In genomic region chr6:71420693-71421328, GRCh38 we compare ENCODE assay signal across 8 cellular contexts.
DNase-seq lines count a peak whose midpoint lies in the region; ATAC-seq and TF ChIP-seq lines count a peak whose summit lies in the region.

No MANE protein-coding gene starts in this region.

- TF ChIP-seq POLR2A in stomach (IDR thresholded peaks at IDR 0.05): peak in 2 of 4 donors; percentile 86 to 94

- no peak for TF ChIP-seq EP300 in stomach (IDR thresholded peaks at IDR 0.05)

- H3K4me1 ChIP-seq in lung (ENCODE audit: control insufficient read depth in 2 of 2, insufficient read depth in 2 of 2, low read length in 2 of 2): peaks cover 1 to 13% of the 10 kb centered on the region in 2 donors
- H3K4me1 ChIP-seq in stomach: peaks cover 6 to 36% (median 24%) of the 10 kb centered on the region in 4 donors

- H3K27me3 ChIP-seq in lung (ENCODE audit: control insufficient read depth, insufficient read depth) (no peaks in the 10 kb centered on the region), stomach (peaks cover 0 to 12% (median 0%) of the 10 kb centered on the region in 3 donors)

- DNase-seq in COR-L47 (lab: John Stamatoyannopoulos, UW): peak; percentile 89
- peak; percentile 93 for DNase-seq in HT1080 (ENCODE audit: low read depth)
- peak; percentile 90 to 96 for DNase-seq in SW 1271 (lab: John Stamatoyannopoulos, UW)
- DNase-seq in endothelial cell (ENCODE audit: low spot score): peak; percentile 90
- DNase-seq in lung (ENCODE audit: low spot score): peak; percentile 96
- peak; percentile 95 for DNase-seq in stomach
- DNase-seq in GF-D8 (lab: John Stamatoyannopoulos, UW): no peak

- H3K4me1 Mint-ChIP-seq in endothelial cell (ENCODE audit: unreplicated experiment): peaks cover 11% of the 10 kb centered on the region

- no peaks in the 10 kb centered on the region for H3K27me3 Mint-ChIP-seq in endothelial cell (ENCODE audit: unreplicated experiment)

- H3K27ac ChIP-seq in lung (ENCODE audit: low read depth in 1 of 2, low read length in 1 of 2) (peak overlapping the region; percentile 91 to 99), stomach (peak overlapping the region; percentile 96 to 99 (median 98))

- TF ChIP-seq CTCF in endothelial cell (IDR thresholded peaks at IDR 0.05; ENCODE audit: unreplicated experiment) (no peak), lung (IDR thresholded peaks at IDR 0.05; ENCODE audit: control extremely low read depth, extremely low read depth) (no peak), stomach (IDR thresholded peaks at IDR 0.05) (no peak)

- 5 to 9% methylated on average over 42 to 46 of the region's 46 CpGs for WGBS in lung, 2 donors
- 3 to 9% (median 4%) methylated on average over 24 to 46 of the region's 46 CpGs for WGBS in stomach, 5 donors

- H3K36me3 ChIP-seq in lung (ENCODE audit: control insufficient read depth in 2 of 2, insufficient read depth in 2 of 2, low read length in 2 of 2) (peaks cover 4 to 6% of the 10 kb centered on the region in 2 donors), stomach (peaks cover 6 to 15% (median 11%) of the 10 kb centered on the region in 4 donors)

- no peaks in the 10 kb centered on the region for H3K9me3 Mint-ChIP-seq in endothelial cell (ENCODE audit: unreplicated experiment)

- H3K4me3 Mint-ChIP-seq in endothelial cell (ENCODE audit: unreplicated experiment): peak overlapping the region; percentile 85

- peak overlapping the region; percentile 37 for H3K27ac Mint-ChIP-seq in endothelial cell (ENCODE audit: unreplicated experiment)

- no peaks in the 10 kb centered on the region for H3K36me3 Mint-ChIP-seq in endothelial cell (ENCODE audit: low read depth, unreplicated experiment)

- ATAC-seq in GM19452 (IDR thresholded peaks at IDR 0.05; ENCODE audit: unreplicated experiment) (peak; percentile 88), lung (ENCODE audit: insufficient read depth, low FRiP score) (peak; percentile 97)

- intact Hi-C loops in stomach (cut with DNase I; ENCODE audit: low total_unique reads): no loop called here

- peak overlapping the region; percentile 88 for H3K4me3 ChIP-seq in lung
- peak overlapping the region; percentile 78 to 99 (median 90) for H3K4me3 ChIP-seq in stomach

- H3K9me3 ChIP-seq in lung (ENCODE audit: control insufficient read depth in 2 of 2, insufficient read depth in 1 of 2, low read length in 1 of 2) (no peaks in the 10 kb centered on the region), stomach (no peaks in the 10 kb centered on the region)
